Comparison of ENCODE assay signal across 38 cellular contexts in genomic region chr4:110914791-110915190, GRCh38.
"Had no signal": no experiment of that assay in that cellular context is flagged by ENCODE, and none has a peak within 500 bp of the region (broad histone marks: within the 10 kb centered on the region; RNA-seq: fewer than 3 reads in every experiment).

No MANE protein-coding gene starts in this region.

- H3K4me3 ChIP-seq: adrenal gland, ascending aorta, body of pancreas, breast epithelium, cardiac muscle cell had no signal

- H3K36me3 Mint-ChIP-seq: activated naive CD4-positive, alpha-beta T cell treated with anti-CD3 and anti-CD28 coated beads, Interleukin-2, amount 10 ng/mL, durations not matched to agents 7 days and 5 days; activated naive CD4-positive, alpha-beta T cell treated with anti-CD3 and anti-CD28 coated beads, Interleukin-2, amount 50 U/mL, for 24 hours; activated naive CD4-positive, alpha-beta T cell treated with anti-CD3 and anti-CD28 coated beads, Interleukin-2, amount 50 U/mL, for 72 hours; activated naive CD8-positive, alpha-beta T cell; activated naive CD8-positive, alpha-beta T cell treated with anti-CD3 and anti-CD28 coated beads for 36 hours; activated naive CD8-positive, alpha-beta T cell treated with anti-CD3 and anti-CD28 coated beads, Interleukin-2, amount 10 ng/mL, durations not matched to agents 7 days and 5 days; brain had no signal

- H3K27me3 ChIP-seq: adrenal gland, ascending aorta, body of pancreas, brain microvascular endothelial cell, cardiac muscle cell had no signal

- H3K4me3 Mint-ChIP-seq: activated naive CD4-positive, alpha-beta T cell treated with anti-CD3 and anti-CD28 coated beads for 36 hours; activated naive CD4-positive, alpha-beta T cell treated with anti-CD3 and anti-CD28 coated beads, Interleukin-2, amount 10 ng/mL, durations not matched to agents 7 days and 5 days; activated naive CD4-positive, alpha-beta T cell treated with anti-CD3 and anti-CD28 coated beads, Interleukin-2, amount 50 U/mL, for 24 hours; activated naive CD8-positive, alpha-beta T cell; activated naive CD8-positive, alpha-beta T cell treated with anti-CD3 and anti-CD28 coated beads for 36 hours; activated naive CD8-positive, alpha-beta T cell treated with anti-CD3 and anti-CD28 coated beads, Interleukin-2, amount 10 ng/mL, durations not matched to agents 7 days and 5 days; activated naive CD8-positive, alpha-beta T cell treated with anti-CD3 and anti-CD28 coated beads, Interleukin-2, amount 50 U/mL, for 24 hours; activated T-cell treated with anti-CD3 and anti-CD28 coated beads, Interleukin-2, amount 50 U/mL, for 24 hours; activated T-cell treated with anti-CD3 and anti-CD28 coated beads, Interleukin-2, amount 50 U/mL, for 4 hours; activated T-cell treated with anti-CD3 and anti-CD28 coated beads, Interleukin-2, amount 50 U/mL, for 72 hours; activated T-helper 1 cell treated with anti-CD3 and anti-CD28 coated beads, Interleukin-12 subunit alpha, Interleukin-12 subunit beta, Interleukin-2, Interleukin-4 antibody, amounts not matched to agents 30 ng/mL and 10 ng/mL and 1 ng/mL, durations not matched to agents 14 hours and 24 hours and 36 hours; activated T-helper 17 cell treated with anti-CD3 and anti-CD28 coated beads, Interleukin-2, amount 50 U/mL, for 72 hours; brain; central memory CD8-positive, alpha-beta T cell had no signal

- H3K27ac Mint-ChIP-seq: activated naive CD4-positive, alpha-beta T cell treated with anti-CD3 and anti-CD28 coated beads for 36 hours; activated naive CD4-positive, alpha-beta T cell treated with anti-CD3 and anti-CD28 coated beads, Interleukin-2, amount 10 ng/mL, durations not matched to agents 7 days and 5 days; activated naive CD4-positive, alpha-beta T cell treated with anti-CD3 and anti-CD28 coated beads, Interleukin-2, amount 50 U/mL, for 24 hours; activated naive CD4-positive, alpha-beta T cell treated with anti-CD3 and anti-CD28 coated beads, Interleukin-2, amount 50 U/mL, for 72 hours; activated naive CD8-positive, alpha-beta T cell; activated naive CD8-positive, alpha-beta T cell treated with anti-CD3 and anti-CD28 coated beads for 36 hours; activated naive CD8-positive, alpha-beta T cell treated with anti-CD3 and anti-CD28 coated beads, Interleukin-2, amount 10 ng/mL, durations not matched to agents 7 days and 5 days; activated naive CD8-positive, alpha-beta T cell treated with anti-CD3 and anti-CD28 coated beads, Interleukin-2, amount 50 U/mL, for 24 hours; activated T-cell treated with anti-CD3 and anti-CD28 coated beads, Interleukin-2, amount 50 U/mL, for 24 hours; activated T-cell treated with anti-CD3 and anti-CD28 coated beads, Interleukin-2, amount 50 U/mL, for 72 hours; activated T-helper 1 cell treated with anti-CD3 and anti-CD28 coated beads, Interleukin-12 subunit alpha, Interleukin-12 subunit beta, Interleukin-2, Interleukin-4 antibody, amounts not matched to agents 30 ng/mL and 10 ng/mL and 1 ng/mL, durations not matched to agents 14 hours and 24 hours and 36 hours; activated T-helper 17 cell treated with anti-CD3 and anti-CD28 coated beads, Interleukin-2, amount 50 U/mL, for 72 hours; activated T-helper 2 cell treated with anti-CD3 and anti-CD28 coated beads, Interferon-gamma antibody, Interleukin-2, Interleukin-4, amounts not matched to agents 10 μg/mL and 5 μg/mL and 100 μg/mL, durations not matched to agents 14 hours and 24 hours and 36 hours; brain had no signal

- H3K9me3 ChIP-seq: adrenal gland, ascending aorta, body of pancreas, breast epithelium had no signal

- H3K27ac ChIP-seq: adrenal gland, ascending aorta, body of pancreas, brain microvascular endothelial cell, breast epithelium, cardiac muscle cell had no signal

- H3K9me3 Mint-ChIP-seq: activated naive CD4-positive, alpha-beta T cell treated with anti-CD3 and anti-CD28 coated beads, Interleukin-2, amount 50 U/mL, for 24 hours; activated naive CD8-positive, alpha-beta T cell treated with anti-CD3 and anti-CD28 coated beads, Interleukin-2, amount 10 ng/mL, durations not matched to agents 7 days and 5 days; activated T-helper 1 cell treated with anti-CD3 and anti-CD28 coated beads, Interleukin-12 subunit alpha, Interleukin-12 subunit beta, Interleukin-2, Interleukin-4 antibody, amounts not matched to agents 30 ng/mL and 10 ng/mL and 1 ng/mL, durations not matched to agents 14 hours and 24 hours and 36 hours; activated T-helper 2 cell treated with anti-CD3 and anti-CD28 coated beads, Interferon-gamma antibody, Interleukin-2, Interleukin-4, amounts not matched to agents 10 μg/mL and 5 μg/mL and 100 μg/mL, durations not matched to agents 14 hours and 24 hours and 36 hours; brain had no signal

- ATAC-seq: activated naive CD4-positive, alpha-beta T cell treated with anti-CD3 and anti-CD28 coated beads, Interleukin-2, amount 50 U/mL, for 72 hours; activated naive CD8-positive, alpha-beta T cell treated with anti-CD3 and anti-CD28 coated beads, Interleukin-2, amount 50 U/mL, for 24 hours; activated T-cell treated with anti-CD3 and anti-CD28 coated beads, Interleukin-2, amount 50 U/mL, for 4 hours; activated T-cell treated with anti-CD3 and anti-CD28 coated beads, Interleukin-2, amount 50 U/mL, for 72 hours; activated T-helper 17 cell treated with anti-CD3 and anti-CD28 coated beads, Interleukin-2, amount 50 U/mL, for 72 hours; body of pancreas had no signal

- H3K4me1 Mint-ChIP-seq: activated naive CD4-positive, alpha-beta T cell treated with anti-CD3 and anti-CD28 coated beads, Interleukin-2, amount 10 ng/mL, durations not matched to agents 7 days and 5 days; activated naive CD4-positive, alpha-beta T cell treated with anti-CD3 and anti-CD28 coated beads, Interleukin-2, amount 50 U/mL, for 24 hours; activated naive CD8-positive, alpha-beta T cell treated with anti-CD3 and anti-CD28 coated beads for 36 hours; activated naive CD8-positive, alpha-beta T cell treated with anti-CD3 and anti-CD28 coated beads, Interleukin-2, amount 10 ng/mL, durations not matched to agents 7 days and 5 days; activated naive CD8-positive, alpha-beta T cell treated with anti-CD3 and anti-CD28 coated beads, Interleukin-2, amount 50 U/mL, for 24 hours; activated T-helper 17 cell treated with anti-CD3 and anti-CD28 coated beads, Interleukin-2, amount 50 U/mL, for 72 hours; brain; central memory CD8-positive, alpha-beta T cell had no signal

- DNase-seq: activated effector memory CD4-positive, alpha-beta T cell treated with anti-CD3 and anti-CD28 coated beads, Interleukin-2, amount 50 U/mL, for 16 hours; activated effector memory CD4-positive, alpha-beta T cell treated with Interleukin-2 at 50 U/mL for 16 hours; activated gamma-delta T cell; activated gamma-delta T cell treated with Interleukin-2 at 50 U/mL for 16 hours; activated naive CD4-positive, alpha-beta T cell; activated naive CD4-positive, alpha-beta T cell treated with anti-CD3 and anti-CD28 coated beads for 36 hours; activated naive CD4-positive, alpha-beta T cell treated with anti-CD3 and anti-CD28 coated beads, Interleukin-2, amount 10 ng/mL, durations not matched to agents 7 days and 5 days; activated naive CD4-positive, alpha-beta T cell treated with anti-CD3 and anti-CD28 coated beads, Interleukin-2, amount 50 U/mL, for 16 hours; activated naive CD4-positive, alpha-beta T cell treated with Interleukin-2 at 50 U/mL for 16 hours; activated naive CD8-positive, alpha-beta T cell treated with anti-CD3 and anti-CD28 coated beads for 36 hours; activated naive CD8-positive, alpha-beta T cell treated with anti-CD3 and anti-CD28 coated beads, Interleukin-2, amount 10 ng/mL, durations not matched to agents 7 days and 5 days; activated naive CD8-positive, alpha-beta T cell treated with anti-CD3 and anti-CD28 coated beads, Interleukin-2, amount 50 U/mL, for 24 hours; activated T-cell treated with anti-CD3 and anti-CD28 coated beads for 4 hours; activated T-cell treated with anti-CD3 and anti-CD28 coated beads, Interleukin-2, amount 50 U/mL, for 1 hour; activated T-cell treated with anti-CD3 and anti-CD28 coated beads, Interleukin-2, amount 50 U/mL, for 24 hours; activated T-cell treated with anti-CD3 and anti-CD28 coated beads, Interleukin-2, amount 50 U/mL, for 4 hours; activated T-cell treated with anti-CD3 and anti-CD28 coated beads, Interleukin-2, amount 50 U/mL, for 48 hours; activated T-cell treated with anti-CD3 and anti-CD28 coated beads, Interleukin-2, amount 50 U/mL, for 72 hours; adrenal gland; amniotic stem cell; amygdala; anterior cingulate cortex; aorta; body of pancreas; brain microvascular endothelial cell; central memory CD4-positive, alpha-beta T cell; cerebellar nuclear complex had no signal

- H3K36me3 ChIP-seq: adrenal gland, ascending aorta, brain microvascular endothelial cell, breast epithelium, cardiac muscle cell had no signal

- H3K4me1 ChIP-seq: adrenal gland, ascending aorta, body of pancreas, breast epithelium had no signal

- H3K27me3 Mint-ChIP-seq: activated naive CD4-positive, alpha-beta T cell treated with anti-CD3 and anti-CD28 coated beads, Interleukin-2, amount 10 ng/mL, durations not matched to agents 7 days and 5 days; activated naive CD4-positive, alpha-beta T cell treated with anti-CD3 and anti-CD28 coated beads, Interleukin-2, amount 50 U/mL, for 24 hours; activated naive CD8-positive, alpha-beta T cell treated with anti-CD3 and anti-CD28 coated beads for 36 hours; activated naive CD8-positive, alpha-beta T cell treated with anti-CD3 and anti-CD28 coated beads, Interleukin-2, amount 10 ng/mL, durations not matched to agents 7 days and 5 days; activated naive CD8-positive, alpha-beta T cell treated with anti-CD3 and anti-CD28 coated beads, Interleukin-2, amount 50 U/mL, for 24 hours; activated T-cell treated with anti-CD3 and anti-CD28 coated beads, Interleukin-2, amount 50 U/mL, for 24 hours; brain; central memory CD8-positive, alpha-beta T cell had no signal
